ENCODE assay signal across 8 cellular contexts in genomic region chr22:17627961-17628303, GRCh38. TPM values are rescaled to one million over a fixed set of nuclear protein-coding genes. Genes with fewer than 3 reads are reported as not detected.
DNase-seq lines count a peak whose midpoint lies in the region; ATAC-seq and TF ChIP-seq lines count a peak whose summit lies in the region.

No MANE protein-coding gene starts in this region.

- H3K18ac ChIP-seq in neuronal stem cell (ENCODE audit: low read length): no peak overlapping the region

- no peak overlapping the region for H3K14ac ChIP-seq in neuronal stem cell (ENCODE audit: low read length)

- H3K4me2 ChIP-seq in neuronal stem cell (ENCODE audit: insufficient read depth, low read length, poor library complexity, severe bottlenecking): peak overlapping the region; percentile 85

- H2AK5ac ChIP-seq in neuronal stem cell (ENCODE audit: low read depth, low read length): no peak overlapping the region

- H2BK15ac ChIP-seq in neuronal stem cell (ENCODE audit: low read length): no peak overlapping the region

- no peak for ATAC-seq in CD8-positive, alpha-beta T cell
- ATAC-seq in HG02623 (IDR thresholded peaks at IDR 0.05; ENCODE audit: unreplicated experiment): no peak
- no peak for ATAC-seq in GM19023 (IDR thresholded peaks at IDR 0.05; ENCODE audit: unreplicated experiment)

- no peak overlapping the region for H3K4ac ChIP-seq in neuronal stem cell (ENCODE audit: low read length)

- H2AFZ ChIP-seq in neuronal stem cell (ENCODE audit: low read length): peak overlapping the region; percentile 89

- intact Hi-C loops in CD8-positive, alpha-beta T cell (cut with DNase I, micrococcal nuclease): loop anchor here (1.0 to 5.0 kb wide), 5 partner anchors 10 to 543 kb away; partner anchors contain the start of genes BCL2L13 (in 2 of the 2), HDHD5 (in 1 of the 2), IL17RA (in 1 of the 2) and PEX26 (in 1 of the 2)

- H3K27me3 Mint-ChIP-seq in CD8-positive, alpha-beta T cell (ENCODE audit: low read depth): no peaks in the 10 kb centered on the region

- no peak overlapping the region for H2BK5ac ChIP-seq in neuronal stem cell (ENCODE audit: low read length)

- TF ChIP-seq CTCF in CD8-positive, alpha-beta T cell (IDR thresholded peaks at IDR 0.05): no peak
- no peak for TF ChIP-seq CTCF in epithelial cell of esophagus (IDR thresholded peaks at IDR 0.05; ENCODE audit: insufficient read depth, low read depth, low read length, missing control alignments)

- no peak overlapping the region for H4K91ac ChIP-seq in neuronal stem cell (ENCODE audit: low read depth, low read length, poor library complexity)

- CTCF ChIA-PET in CD8-positive, alpha-beta T cell (lab: Charles Lee): no interaction called here

- H3K27ac Mint-ChIP-seq in CD8-positive, alpha-beta T cell: peak overlapping the region; percentile 99

- H3K4me3 Mint-ChIP-seq in CD8-positive, alpha-beta T cell: peak overlapping the region; percentile 97

- peaks cover 23% of the 10 kb centered on the region for H3K4me1 ChIP-seq in CD8-positive, alpha-beta T cell (ENCODE audit: insufficient read depth, low read length)
- H3K4me1 ChIP-seq in NT2/D1 (ENCODE audit: insufficient read depth, insufficient read length) (no peaks in the 10 kb centered on the region), neuronal stem cell (ENCODE audit: control insufficient read depth in 2 of 2, insufficient read depth in 1 of 2, low read depth in 1 of 2, low read length in 2 of 2) (peaks cover 0 to 2% of the 10 kb centered on the region in 2 donors)

- no peak overlapping the region for H3K23ac ChIP-seq in neuronal stem cell (ENCODE audit: low read depth, low read length, poor library complexity)

- H2BK120ac ChIP-seq in neuronal stem cell (ENCODE audit: low read depth, low read length): no peak overlapping the region

- WGBS in neuronal stem cell (ENCODE audit: extremely low coverage in 2 of 2, insufficient read length in 2 of 2, insufficient replicate concordance in 1 of 2), 2 donors: no CpG with 5 or more reads among the region's 20 CpGs

- H3K36me3 Mint-ChIP-seq in CD8-positive, alpha-beta T cell: peaks cover 29% of the 10 kb centered on the region

- H3K27me3 ChIP-seq in CD8-positive, alpha-beta T cell (ENCODE audit: insufficient read depth, low read length): no peaks in the 10 kb centered on the region
- H3K27me3 ChIP-seq in NT2/D1 (ENCODE audit: insufficient read depth, insufficient read length) (no peaks in the 10 kb centered on the region), neuronal stem cell (ENCODE audit: control insufficient read depth in 3 of 3, insufficient read depth in 3 of 3, low read depth in 1 of 3, low read length in 3 of 3) (no peaks in the 10 kb centered on the region)

- H3K9ac ChIP-seq in NT2/D1 (ENCODE audit: insufficient read length, low read depth) (peak overlapping the region; percentile 99), neuronal stem cell (ENCODE audit: low read depth, low read length, poor library complexity) (peak overlapping the region; percentile 92)

- H3K27ac ChIP-seq in CD8-positive, alpha-beta T cell (ENCODE audit: low read depth, low read length): peak overlapping the region; percentile 93
- H3K27ac ChIP-seq in neuronal stem cell (replicated peaks; ENCODE audit: low read length): no peak overlapping the region

- no peaks in the 10 kb centered on the region for H3K36me3 ChIP-seq in CD8-positive, alpha-beta T cell (ENCODE audit: insufficient read depth, low read length)
- H3K36me3 ChIP-seq in NT2/D1 (ENCODE audit: insufficient read depth, insufficient read length, low read length) (peaks cover 7% of the 10 kb centered on the region), neuronal stem cell (replicated peaks in 1 of 2; ENCODE audit: control insufficient read depth in 2 of 2, insufficient read depth in 2 of 2, low read length in 2 of 2) (peaks cover 0 to 21% of the 10 kb centered on the region in 2 donors)

- H3K9me3 Mint-ChIP-seq in CD8-positive, alpha-beta T cell: no peaks in the 10 kb centered on the region

- H3K4me3 ChIP-seq in CD8-positive, alpha-beta T cell (ENCODE audit: low read depth, low read length): peak overlapping the region; percentile 84
- H3K4me3 ChIP-seq in NT2/D1 (ENCODE audit: insufficient read length, low read depth): peak overlapping the region; percentile 99
- peak overlapping the region; percentile 94 for H3K4me3 ChIP-seq in epithelial cell of esophagus (ENCODE audit: low read length)
- peak overlapping the region; percentile 92 to 95 for H3K4me3 ChIP-seq in neuronal stem cell (ENCODE audit: low read length in 2 of 2)

- POLR2A ChIA-PET in CD8-positive, alpha-beta T cell (lab: Charles Lee): no interaction called here

- peaks cover 9% of the 10 kb centered on the region for H3K79me1 ChIP-seq in neuronal stem cell (ENCODE audit: low read depth, low read length)

- no peaks in the 10 kb centered on the region for H3K9me3 ChIP-seq in CD8-positive, alpha-beta T cell (ENCODE audit: low read length)
- no peaks in the 10 kb centered on the region for H3K9me3 ChIP-seq in NT2/D1 (ENCODE audit: insufficient read depth, low read length)
- H3K9me3 ChIP-seq in neuronal stem cell (replicated peaks in 1 of 2; ENCODE audit: control insufficient read depth in 2 of 2, insufficient read depth in 1 of 2, low read depth in 1 of 2, low read length in 2 of 2): no peaks in the 10 kb centered on the region

- H2BK12ac ChIP-seq in neuronal stem cell (ENCODE audit: low read length): no peak overlapping the region

- peak overlapping the region; percentile 29 for H4K8ac ChIP-seq in neuronal stem cell (ENCODE audit: low read depth, low read length)

- DNase-seq in CD8-positive, alpha-beta T cell: no peak
- no peak for DNase-seq in NT2/D1 (ENCODE audit: low read depth, low spot score)
- no peak for DNase-seq in epithelial cell of esophagus (ENCODE audit: low read depth)
- no peak for DNase-seq in neuronal stem cell (ENCODE audit: low spot score)
- DNase-seq in UCSD-AML1 (lab: John Stamatoyannopoulos, UW; ENCODE audit: unreplicated experiment): no peak
- no peak for DNase-seq in NCI-H524 treated with DMSO at 0.1 percent for 48 hours (lab: John Stamatoyannopoulos, UW)

- peaks cover 35% of the 10 kb centered on the region for H3K4me1 Mint-ChIP-seq in CD8-positive, alpha-beta T cell (ENCODE audit: low read depth)

RNA-seq across cellular contexts. Expression of gene ATP6V1E1, which starts 0.6 kb away (rescaled TPM):
- total RNA-seq in CD8-positive, alpha-beta T cell: 10 to 100 TPM; 49.8 to 53.0 TPM
- polyA plus RNA-seq in neuronal stem cell (2013, experiment 1 of 2): 79.5 TPM
- polyA plus RNA-seq in neuronal stem cell (2013, experiment 2 of 2): 78.6 TPM

RNA-seq across cellular contexts. Expression of gene BCL2L13, which starts 10.6 kb away (rescaled TPM):
- total RNA-seq in CD8-positive, alpha-beta T cell: 1 to 10 TPM; 7.8 to 9.5 TPM
- 23.1 TPM for polyA plus RNA-seq in neuronal stem cell (2013, experiment 1 of 2)
- polyA plus RNA-seq in neuronal stem cell (2013, experiment 2 of 2): 23.5 TPM
